1 cellular context compared by ENCODE assay signal in the genomic region with DNA sequence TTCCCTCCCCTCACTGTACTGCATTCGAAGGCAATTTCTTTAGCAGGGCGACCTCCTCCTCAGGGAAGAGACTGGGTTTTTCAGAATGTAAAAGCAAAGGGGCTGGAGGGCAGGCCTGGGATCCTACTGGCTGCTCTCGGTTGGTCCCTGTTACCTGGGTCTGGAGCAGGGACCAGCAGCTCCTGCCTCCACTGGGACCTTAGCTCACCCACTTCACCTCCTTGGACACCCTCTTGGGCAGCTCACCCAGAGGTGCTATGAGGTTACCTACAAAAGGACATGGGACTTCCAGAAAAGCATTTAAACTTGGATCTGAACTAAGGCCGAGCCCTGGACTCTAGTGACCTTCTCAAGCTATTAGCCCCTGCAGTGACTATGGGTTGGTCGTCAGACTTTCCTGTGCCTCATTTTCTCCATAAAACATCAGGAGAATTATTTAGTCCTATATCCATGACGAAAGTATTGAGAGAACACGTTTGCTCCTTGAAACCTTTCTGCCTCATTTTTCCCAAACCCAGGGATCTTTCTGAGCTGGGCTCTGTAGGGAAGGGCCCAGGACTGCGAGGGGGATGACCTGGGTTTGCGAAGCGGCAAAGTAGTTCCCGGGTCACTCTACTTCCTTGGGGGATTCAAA.
TF ChIP-seq lines count a peak whose summit lies in the region.

No MANE protein-coding gene starts in this region.

TF ChIP-seq in IMR-90, 13 proteins besides CTCF, POLR2A, EP300 and RAD21 (continued from another document):
- TF ChIP-seq BHLHE40 (IDR thresholded peaks at IDR 0.05; ENCODE audit: low read depth, low read length) (no peak), RFX5 (IDR thresholded peaks at IDR 0.05; ENCODE audit: low read depth, low read length) (no peak)
